ENCODE assay signal across 12 cellular contexts in genomic region chr3:125146601-125147490, GRCh38.
DNase-seq lines count a peak whose midpoint lies in the region; ATAC-seq and TF ChIP-seq lines count a peak whose summit lies in the region.
"Had no signal": no experiment of that assay in that cellular context is flagged by ENCODE, and none has a peak within 500 bp of the region (broad histone marks: within the 10 kb centered on the region; RNA-seq: fewer than 3 reads in every experiment).

No MANE protein-coding gene starts in this region.

- ATAC-seq in left colon = peak; percentile 22
- no peak for ATAC-seq in HG03097 (IDR thresholded peaks at IDR 0.05; ENCODE audit: low FRiP score, unreplicated experiment)
- no peak for ATAC-seq in foreskin keratinocyte
- ATAC-seq: activated CD4-positive, CD25-positive, alpha-beta regulatory T cell treated with anti-CD3 and anti-CD28 coated beads, Interleukin-2, amount 50 U/mL, for 24 hours; PC-3 had no signal

- H3K79me1 ChIP-seq in H9 (ENCODE audit: insufficient read depth, low read depth, low read length, poor library complexity, severe bottlenecking) = no peaks in the 10 kb centered on the region

- TF ChIP-seq POLR2A in Peyer's patch (IDR thresholded peaks at IDR 0.05) (no peak), suprapubic skin (IDR thresholded peaks at IDR 0.05) (no peak)

- no peak overlapping the region for H4K91ac ChIP-seq in H9 (ENCODE audit: insufficient read length, low read depth, low read length)

- no peak overlapping the region for H3K4ac ChIP-seq in H9 (ENCODE audit: low read depth, low read length)

- H3K23me2 ChIP-seq in H9 (ENCODE audit: insufficient read length, low read depth, low read length, poor library complexity, severe bottlenecking) = no peaks in the 10 kb centered on the region

- H3K9me3 Mint-ChIP-seq in H9 = no peaks in the 10 kb centered on the region

- H3K27me3 ChIP-seq in H9 (ENCODE audit: insufficient read depth, low read length) (no peaks in the 10 kb centered on the region), Peyer's patch (no peaks in the 10 kb centered on the region), suprapubic skin (no peaks in the 10 kb centered on the region), foreskin keratinocyte (no peaks in the 10 kb centered on the region)

- no CpG with 5 or more reads among the region's 22 CpGs for WGBS in H9 (ENCODE audit: extremely low coverage, insufficient read length, low lambda C conversion rate)
- 88% methylated on average over 17 of the region's 22 CpGs for WGBS in suprapubic skin

- H3K27ac ChIP-seq in H9 (ENCODE audit: insufficient read length, low read depth, low read length) = no peak overlapping the region
- peak overlapping the region in 3 of 4 donors; percentile 25 to 53 (median 47) for H3K27ac ChIP-seq in Peyer's patch
- H3K27ac ChIP-seq in suprapubic skin = peak overlapping the region; percentile 31
- no peak overlapping the region for H3K27ac ChIP-seq in foreskin keratinocyte

- no peak overlapping the region for H2AK5ac ChIP-seq in H9 (ENCODE audit: insufficient read length, low read length)

- H3K4me3 Mint-ChIP-seq in H9 = no peak overlapping the region

- no peak overlapping the region for H3K23ac ChIP-seq in H9 (ENCODE audit: insufficient read length, low read depth, low read length)

- no peak overlapping the region for H2AFZ ChIP-seq in H9 (ENCODE audit: low read length)

- TF ChIP-seq CTCF in H9 (conservative IDR thresholded peaks at IDR 0.05) (no peak), Peyer's patch (IDR thresholded peaks at IDR 0.05) (no peak), suprapubic skin (IDR thresholded peaks at IDR 0.05) (no peak), foreskin keratinocyte (conservative IDR thresholded peaks at IDR 0.05) (no peak)

- H3K9me3 ChIP-seq in H9 (ENCODE audit: control insufficient read depth, low read depth, low read length) (no peaks in the 10 kb centered on the region), Peyer's patch (no peaks in the 10 kb centered on the region), suprapubic skin (no peaks in the 10 kb centered on the region)

- no peaks in the 10 kb centered on the region for H3K36me3 Mint-ChIP-seq in H9 (ENCODE audit: insufficient read depth in 1 of 3, low read depth in 3 of 3)

- no peak overlapping the region for H2BK20ac ChIP-seq in H9 (ENCODE audit: low read depth, low read length, poor library complexity, severe bottlenecking)

- no peak overlapping the region for H3T11ph ChIP-seq in H9 (ENCODE audit: low read length)

- no peak overlapping the region for H2BK12ac ChIP-seq in H9 (ENCODE audit: insufficient read length, low read depth, low read length)

- H4K5ac ChIP-seq in H9 (ENCODE audit: insufficient read length, low read depth, low read length) = no peak overlapping the region

- no peak overlapping the region for H3K56ac ChIP-seq in H9 (ENCODE audit: insufficient read length, low read depth, low read length)

- no peak overlapping the region for H3K4me3 ChIP-seq in Peyer's patch
- no peak overlapping the region for H3K4me3 ChIP-seq in suprapubic skin

- peak overlapping the region; percentile 50; the same call in 1 of the 2 replicates for H3K14ac ChIP-seq in H9 (ENCODE audit: insufficient read depth, low read length)

- no peak for DNase-seq in H9
- DNase-seq in Peyer's patch = peak in 1 of 3 donors; percentile 69
- DNase-seq in left colon = no peak
- DNase-seq in suprapubic skin (ENCODE audit: low spot score in 2 of 2) = no peak
- no peak for DNase-seq in NCI-H82 (lab: John Stamatoyannopoulos, UW)
- DNase-seq in SW480 (ENCODE audit: low spot score) = no peak
- DNase-seq in foreskin keratinocyte = no peak
- DNase-seq: activated naive CD4-positive, alpha-beta T cell treated with Interleukin-2 at 50 U/mL for 16 hours; occipital lobe; PC-3 had no signal

- intact Hi-C loops in left colon (cut with DNase I, micrococcal nuclease) = no loop called here

- no peak overlapping the region for H2BK5ac ChIP-seq in H9 (ENCODE audit: insufficient read length, low read length)

- H3K4me2 ChIP-seq in H9 (ENCODE audit: insufficient read depth, insufficient read length, low read length) = no peak overlapping the region

- H4K20me1 ChIP-seq in H9 (ENCODE audit: control insufficient read depth, insufficient read depth, insufficient read length) = no peaks in the 10 kb centered on the region

- H3K36me3 ChIP-seq in Peyer's patch (no peaks in the 10 kb centered on the region), suprapubic skin (no peaks in the 10 kb centered on the region)

- H4K8ac ChIP-seq in H9 (replicated peaks; ENCODE audit: insufficient read length, low read depth, low read length) = no peak overlapping the region

- H3K4me1 ChIP-seq in H9 (ENCODE audit: insufficient read depth, low read length) (peaks cover 11% of the 10 kb centered on the region; the same call in 1 of the 2 replicates), Peyer's patch (peaks cover 0 to 24% (median 6%) of the 10 kb centered on the region in 4 donors), suprapubic skin (peaks cover 52% of the 10 kb centered on the region), foreskin keratinocyte (no peaks in the 10 kb centered on the region)

- TF ChIP-seq EP300 in suprapubic skin (IDR thresholded peaks at IDR 0.05) = no peak

- H3K4me1 Mint-ChIP-seq in H9 = peaks cover 46 to 63% of the 10 kb centered on the region in 2 experiments

- H3K9ac ChIP-seq in H9 (ENCODE audit: extremely low read depth, insufficient read length, low read length) = no peak overlapping the region

- peak overlapping the region in 2 of 3 experiments; percentile 9 to 31; a peak in 1 of 7 replicates for H3K27ac Mint-ChIP-seq in H9

- peaks cover 14% of the 10 kb centered on the region for H3K27me3 Mint-ChIP-seq in H9 (ENCODE audit: low read depth)

- no peaks in the 10 kb centered on the region for H3K79me2 ChIP-seq in H9 (ENCODE audit: insufficient read depth, low read length)

- H2BK120ac ChIP-seq in H9 (ENCODE audit: low read depth, low read length, poor library complexity, severe bottlenecking) = no peak overlapping the region

- H3K18ac ChIP-seq in H9 (ENCODE audit: insufficient read length, low read depth, low read length) = peak overlapping the region; percentile 14

- no peak overlapping the region for H2BK15ac ChIP-seq in H9 (ENCODE audit: low read depth, low read length)

Comparison
In these comparisons a context has a peak if more than half of its experiments do, and no peak if none do; other contexts are left out.
1. H3K27ac ChIP-seq: peak in Peyer's patch (3 of 4) and suprapubic skin (single experiment); none in H9 (single experiment) and foreskin keratinocyte (single experiment).